In the genomic region with DNA sequence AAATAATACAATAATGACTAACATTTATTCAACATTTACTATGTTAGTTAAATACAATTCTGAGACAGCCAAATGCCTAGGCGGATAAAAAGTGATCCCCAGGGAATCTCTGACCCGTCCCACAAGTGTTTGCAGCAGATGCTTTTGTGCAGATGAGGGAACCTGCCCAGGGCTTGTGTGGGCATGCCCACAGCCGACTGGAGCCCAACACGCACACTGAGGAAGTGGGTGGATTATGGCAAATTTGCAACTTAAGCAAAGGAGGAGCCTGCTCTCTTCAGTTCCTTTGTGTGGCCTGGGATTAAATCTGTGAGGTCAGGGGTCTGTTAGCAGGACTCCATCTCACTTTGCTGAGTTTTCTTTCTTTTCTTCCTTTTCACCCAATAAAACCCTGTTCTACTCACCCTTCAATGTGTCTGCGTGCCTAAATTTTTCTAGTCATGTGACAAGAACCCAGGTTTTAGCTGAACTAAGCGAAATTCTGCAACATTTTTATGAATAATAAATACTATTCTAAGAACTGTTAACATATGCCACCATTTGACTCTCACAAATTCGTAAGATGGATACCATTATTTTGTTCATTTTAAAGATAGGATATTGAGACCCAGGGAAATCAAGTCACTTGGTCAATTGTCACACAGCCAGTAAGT, we compare ENCODE assay signal across 1 cellular context.
TF ChIP-seq lines count a peak whose summit lies in the region.

No MANE protein-coding gene starts in this region.

TF ChIP-seq in GM12878, 131 proteins besides CTCF, POLR2A, EP300 and RAD21:
- TF ChIP-seq MEF2B (IDR thresholded peaks at IDR 0.05; ENCODE audit: partially characterized antibody, poor library complexity, severe bottlenecking) (peak; percentile 24), GABPA (IDR thresholded peaks at IDR 0.05; ENCODE audit: low read depth) (no peak)
